ENCODE assay signal across 8 cellular contexts in genomic region chr6:93419304-93420162, GRCh38. TPM values are rescaled to one million over a fixed set of nuclear protein-coding genes. Genes with fewer than 3 reads are reported as not detected.
A peak's percentile ranks its signal among the peaks of the same experiment; 100 is the strongest.
DNase-seq lines count a peak whose midpoint lies in the region; ATAC-seq and TF ChIP-seq lines count a peak whose summit lies in the region.

EPHA7 (minus strand) TSS chr6:93419559; CDS start chr6:93419341, 218 bp downstream.

- CTCF ChIA-PET in Caco-2 (lab: Charles Lee): interaction anchor here (0.6 kb wide), 2 partner anchors 615 to 1701 kb away, joined by 3 read pairs; no protein-coding TSS in a partner anchor

- H3K36me3 ChIP-seq in Caco-2 (ENCODE audit: control insufficient read depth, insufficient read depth, low read length) (no peaks in the 10 kb centered on the region), cardiac muscle cell (no peaks in the 10 kb centered on the region), neutrophil (no peaks in the 10 kb centered on the region)

- BruUV-seq in Caco-2 (replicated peaks; lab: Mats Ljungman, UMichigan): no TSS peak

- DNase-seq in Caco-2: peak; percentile 87 to 91
- peak; percentile 86 for DNase-seq in GM20000 (ENCODE audit: low spot score)
- peak; percentile 99 for DNase-seq in NCI-H748 (lab: John Stamatoyannopoulos, UW; ENCODE audit: unreplicated experiment)
- DNase-seq in amniotic stem cell (lab: John Stamatoyannopoulos, UW): peak; percentile 31
- DNase-seq in cardiac muscle cell (ENCODE audit: low read depth in 1 of 2, low spot score in 1 of 2): peak; percentile 95 to 99
- DNase-seq in ureter (ENCODE audit: low spot score): peak; percentile 93

- H3K27me3 ChIP-seq in Caco-2 (replicated peaks; ENCODE audit: control insufficient read depth, insufficient read depth, low read length): peaks cover 3% of the 10 kb centered on the region
- no peaks in the 10 kb centered on the region for H3K27me3 ChIP-seq in cardiac muscle cell
- H3K27me3 ChIP-seq in neutrophil: peaks cover 90% of the 10 kb centered on the region

- TF ChIP-seq CTCF in Caco-2 (IDR thresholded peaks at IDR 0.05; ENCODE audit: insufficient read depth in 1 of 2, low read depth in 1 of 2, low read length in 1 of 2, severe bottlenecking in 1 of 2, unreplicated experiment in 1 of 2) (no peak), GM20000 (IDR thresholded peaks at IDR 0.05; ENCODE audit: extremely low read depth, missing control alignments) (no peak), cardiac muscle cell (IDR thresholded peaks at IDR 0.05; ENCODE audit: low read depth, low read length) (no peak), neutrophil (IDR thresholded peaks at IDR 0.05) (no peak)

- H3K36me3 Mint-ChIP-seq in Caco-2 (ENCODE audit: insufficient read depth, unreplicated experiment): no peaks in the 10 kb centered on the region

- peaks cover 15% of the 10 kb centered on the region for H3K27me3 Mint-ChIP-seq in Caco-2 (ENCODE audit: insufficient read depth, unreplicated experiment)

- POLR2A ChIA-PET in Caco-2 (lab: Charles Lee): no interaction called here

- H3K4me3 ChIP-seq in Caco-2 (ENCODE audit: low read depth, low read length) (peak within 1 kb of the TSS; percentile 30), cardiac muscle cell (peak within 1 kb of the TSS; percentile 61), neutrophil (ENCODE audit: low read depth in 1 of 2, low read length in 1 of 2) (peak within 1 kb of the TSS; percentile 9 to 30)

- ATAC-seq in HG03565 (IDR thresholded peaks at IDR 0.05; ENCODE audit: unreplicated experiment): peak; percentile 85

- no peak within 1 kb of the TSS for H3K27ac Mint-ChIP-seq in Caco-2 (ENCODE audit: unreplicated experiment)

- peaks cover 7% of the 10 kb centered on the region for H3K4me1 Mint-ChIP-seq in Caco-2 (ENCODE audit: low read depth, unreplicated experiment)

- H3K4me1 ChIP-seq in Caco-2 (peaks cover 18% of the 10 kb centered on the region), cardiac muscle cell (ENCODE audit: low read depth) (peaks cover 30% of the 10 kb centered on the region), neutrophil (ENCODE audit: control insufficient read depth in 1 of 2, insufficient read depth in 1 of 2, low read depth in 1 of 2, low read length in 1 of 2) (peaks cover 7 to 16% of the 10 kb centered on the region in 2 experiments)

- intact Hi-C loops in Caco-2 (cut with micrococcal nuclease; ENCODE audit: unreplicated experiment): loop anchor here (5.0 to 10.0 kb wide), 2 partner anchors 365 to 633 kb away; no protein-coding TSS in a partner anchor

- H3K27ac ChIP-seq in cardiac muscle cell: peak within 1 kb of the TSS; percentile 70
- no peak within 1 kb of the TSS for H3K27ac ChIP-seq in neutrophil

- H3K9me3 ChIP-seq in Caco-2: no peaks in the 10 kb centered on the region
- H3K9me3 ChIP-seq in cardiac muscle cell (ENCODE audit: low read depth): no peaks in the 10 kb centered on the region
- H3K9me3 ChIP-seq in neutrophil: no peaks in the 10 kb centered on the region

- no peaks in the 10 kb centered on the region for H3K9me3 Mint-ChIP-seq in Caco-2 (ENCODE audit: unreplicated experiment)

- H3K4me3 Mint-ChIP-seq in Caco-2 (ENCODE audit: unreplicated experiment): peak within 1 kb of the TSS; percentile 72

RNA-seq across cellular contexts. Expression of gene EPHA7, which starts in this region (rescaled TPM):
- not detected in 2 replicates for total RNA-seq in Caco-2 (2022)
- 52.6 and 59.0 TPM in 2 replicates for total RNA-seq in cardiac muscle cell
- polyA plus RNA-seq in cardiac muscle cell: 35.8 and 39.5 TPM in 2 replicates
- 4.6 TPM for total RNA-seq in ureter

Comparison
In these comparisons a context has a peak if more than half of its experiments do, and no peak if none do; other contexts are left out.
1. Peak in DNase-seq and H3K4me3 ChIP-seq in Caco-2; RNA of the gene not detected or under 1 TPM.
2. DNase-seq: peak in every context shown above with its lines; median percentile 99 in NCI-H748; 97 in cardiac muscle cell; 93 in ureter; 89 in Caco-2; 86 in GM20000; 31 in amniotic stem cell.